11 cellular contexts compared by ENCODE assay signal in the genomic region with DNA sequence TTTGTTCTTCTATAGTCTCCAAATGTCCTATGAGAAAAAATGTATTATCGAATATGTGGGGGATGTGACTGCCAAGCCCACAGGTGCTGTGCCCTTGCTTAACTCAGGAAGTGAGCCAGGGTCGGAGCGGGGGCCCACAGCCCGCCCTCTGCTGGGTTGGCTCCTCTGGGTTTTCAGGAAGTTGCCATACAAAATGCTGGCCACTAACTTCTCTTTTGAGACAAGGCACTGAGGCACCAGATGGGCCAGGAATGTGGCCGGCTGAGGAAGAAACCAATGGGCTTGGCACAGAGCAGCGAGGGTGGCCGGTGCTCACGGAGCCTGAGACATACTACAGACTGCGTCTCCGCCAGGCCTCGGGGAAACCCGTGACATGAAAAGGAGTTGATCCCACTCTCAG. TPM values are rescaled to one million over a fixed set of nuclear protein-coding genes. Genes with fewer than 3 reads are reported as not detected.
A peak's percentile ranks its signal among the peaks of the same experiment; 100 is the strongest.
DNase-seq lines count a peak whose midpoint lies in the region; ATAC-seq and TF ChIP-seq lines count a peak whose summit lies in the region.
"Had no signal": no experiment of that assay in that cellular context is flagged by ENCODE, and none has a peak within 500 bp of the region (broad histone marks: within the 10 kb centered on the region; RNA-seq: fewer than 3 reads in every experiment).

No MANE protein-coding gene starts in this region.

- intact Hi-C loops in left cardiac atrium (cut with DNase I) (loop anchor here in 1 of 2 donors (10.0 kb wide), 1 partner anchor 50 kb away; no protein-coding TSS in a partner anchor), sciatic nerve (cut with DNase I) (no loop called here)

- no peak overlapping the region for H3K4me2 ChIP-seq in osteoblast (ENCODE audit: insufficient read depth, low read length)

- no peaks in the 10 kb centered on the region for H3K4me1 ChIP-seq in osteoblast (ENCODE audit: insufficient read depth, low read length)
- H3K4me1 ChIP-seq: foreskin keratinocyte had no signal

- CTCF ChIA-PET in T-cell (lab: Charles Lee), result no interaction called here

- H3K9me3 ChIP-seq in osteoblast (ENCODE audit: low read depth, low read length), result no peaks in the 10 kb centered on the region

- H3K27me3 Mint-ChIP-seq in T-cell, result no peaks in the 10 kb centered on the region

- peaks cover 19% of the 10 kb centered on the region for H3K36me3 Mint-ChIP-seq in T-cell

- DNase-seq in G401 (ENCODE audit: low spot score) (peak; percentile 96), T-cell (peak in 2 of 34 experiments; percentile 39 to 44), left cardiac atrium (no peak), sciatic nerve (ENCODE audit: low spot score) (peak; percentile 79), osteoblast (ENCODE audit: insufficient read length, low spot score, missing footprints) (no peak), NCI-H1105 treated with DMSO at 0.1 percent for 48 hours (lab: John Stamatoyannopoulos, UW) (no peak)
- DNase-seq: foreskin keratinocyte, NCI-H146, T-helper 1 cell had no signal

- H3K4me3 ChIP-seq in osteoblast (ENCODE audit: insufficient read depth, low read length), result no peak overlapping the region

- H3K27ac Mint-ChIP-seq in T-cell, result peak overlapping the region; percentile 78 to 91

- TF ChIP-seq CTCF in osteoblast (IDR thresholded peaks at IDR 0.05; ENCODE audit: extremely low read depth, low read depth, low read length), result no peak

- H4K20me1 ChIP-seq in osteoblast (ENCODE audit: insufficient read depth, low read length), result peaks cover under 1% of the 10 kb centered on the region

- H3K27ac ChIP-seq in osteoblast (ENCODE audit: low read depth, low read length), result no peak overlapping the region
- H3K27ac ChIP-seq: foreskin keratinocyte had no signal

- H3K36me3 ChIP-seq in osteoblast (ENCODE audit: insufficient read depth, low read length), result peaks cover 23% of the 10 kb centered on the region

- H3K4me1 Mint-ChIP-seq in T-cell, result peaks cover 70 to 90% (median 88%) of the 10 kb centered on the region in 3 donors

- peak overlapping the region in 1 of 3 donors; percentile 67 for H3K4me3 Mint-ChIP-seq in T-cell

- no peaks in the 10 kb centered on the region for H3K9me3 Mint-ChIP-seq in T-cell

- H2AFZ ChIP-seq in osteoblast (ENCODE audit: low read length), result no peak overlapping the region

- H3K79me2 ChIP-seq in osteoblast (ENCODE audit: insufficient read depth, low read length), result peaks cover under 1% of the 10 kb centered on the region

- peak in 3 of 4 experiments; percentile 32 to 64 (median 47) for ATAC-seq in T-cell (replicated peaks in 1 of 4)
- peak; percentile 48 to 65 for ATAC-seq in left cardiac atrium
- peak; percentile 59 for ATAC-seq in sciatic nerve
- ATAC-seq in GM21737 (IDR thresholded peaks at IDR 0.05; ENCODE audit: unreplicated experiment), result no peak
- ATAC-seq in GM21619 (IDR thresholded peaks at IDR 0.05; ENCODE audit: unreplicated experiment), result no peak
- ATAC-seq: foreskin keratinocyte had no signal

- in situ Hi-C loops in G401 (cut with HindIII; ENCODE audit: low sequenced_read_pairs), result no loop called here

- no peaks in the 10 kb centered on the region for H3K27me3 ChIP-seq in osteoblast (ENCODE audit: insufficient read depth, low read length)
- H3K27me3 ChIP-seq: foreskin keratinocyte had no signal

- POLR2A ChIA-PET in T-cell (lab: Charles Lee), result no interaction called here

RNA-seq across cellular contexts. Expression of a gene that starts 58.9 kb away (rescaled TPM):
- 17.0 and 21.4 TPM in 2 replicates for total RNA-seq in G401 (2014; rRNA removed; shearing (Covaris generic))
- total RNA-seq in T-cell, result 10 to 100 TPM; 39.3 to 86.5 (median 52.3) TPM
- 10 to 100 TPM; 23.3 to 31.4 TPM for total RNA-seq in left cardiac atrium
- 48.0 TPM for total RNA-seq in sciatic nerve
- 12.1 and 12.7 TPM in 2 replicates for total RNA-seq in osteoblast

Comparison
In these comparisons a context has a peak if more than half of its experiments do, and no peak if none do; other contexts are left out.
1. DNase-seq: peak in G401 (single experiment) and sciatic nerve (single experiment); none in left cardiac atrium (single experiment), osteoblast (single experiment) and NCI-H1105 treated with DMSO at 0.1 percent for 48 hours (single experiment).
2. ATAC-seq: peak in T-cell (3 of 4), left cardiac atrium (2 of 2) and sciatic nerve (single experiment); none in GM21737 (single experiment) and GM21619 (single experiment).